6 cellular contexts compared by ENCODE assay signal in genomic region chr19:1019980-1020867, GRCh38. TPM values are rescaled to one million over a fixed set of nuclear protein-coding genes. Genes with fewer than 3 reads are reported as not detected.
DNase-seq lines count a peak whose midpoint lies in the region; ATAC-seq, FAIRE-seq and TF ChIP-seq lines count a peak whose summit lies in the region.

No MANE protein-coding gene starts in this region.

- H3K9me3 ChIP-seq in left lung, result no peaks in the 10 kb centered on the region

- CTCF ChIA-PET in activated CD4-positive, alpha-beta memory T cell treated with anti-CD3 and anti-CD28 coated beads, Interleukin-2, amount 10 ng/mL, durations not matched to agents 7 days and 5 days (lab: Charles Lee), result interaction anchor here (1.0 to 1.1 kb wide), 3 partner anchors 10 to 221 kb away, joined by 3 to 4 read pairs (median 3); partner anchors contain the start of genes MED16 and RNU6-9

- no peaks in the 10 kb centered on the region for H3K27me3 ChIP-seq in left lung

- peaks cover 15% of the 10 kb centered on the region for H3K36me3 Mint-ChIP-seq in activated CD4-positive, alpha-beta memory T cell treated with anti-CD3 and anti-CD28 coated beads, Interleukin-2, amount 10 ng/mL, durations not matched to agents 7 days and 5 days (ENCODE audit: low read depth)

- intact Hi-C loops in left lung (cut with DNase I), result no loop called here

- no peaks in the 10 kb centered on the region for H3K27me3 Mint-ChIP-seq in activated CD4-positive, alpha-beta memory T cell treated with anti-CD3 and anti-CD28 coated beads, Interleukin-2, amount 10 ng/mL, durations not matched to agents 7 days and 5 days

- peak overlapping the region; percentile 84 for H3K27ac Mint-ChIP-seq in activated CD4-positive, alpha-beta memory T cell treated with anti-CD3 and anti-CD28 coated beads, Interleukin-2, amount 10 ng/mL, durations not matched to agents 7 days and 5 days

- no peak for TF ChIP-seq CTCF in left lung (IDR thresholded peaks at IDR 0.05)

- peaks cover 0 to 14% of the 10 kb centered on the region in 2 donors for H3K36me3 ChIP-seq in left lung

- H3K9me3 Mint-ChIP-seq in activated CD4-positive, alpha-beta memory T cell treated with anti-CD3 and anti-CD28 coated beads, Interleukin-2, amount 10 ng/mL, durations not matched to agents 7 days and 5 days, result no peaks in the 10 kb centered on the region

- peak overlapping the region; percentile 91 for H3K4me3 Mint-ChIP-seq in activated CD4-positive, alpha-beta memory T cell treated with anti-CD3 and anti-CD28 coated beads, Interleukin-2, amount 10 ng/mL, durations not matched to agents 7 days and 5 days

- POLR2A ChIA-PET in activated CD4-positive, alpha-beta memory T cell treated with anti-CD3 and anti-CD28 coated beads, Interleukin-2, amount 10 ng/mL, durations not matched to agents 7 days and 5 days (lab: Charles Lee), result interaction anchor here (1.0 to 5.1 kb wide), 13 partner anchors 9 to 229 kb away, joined by 3 to 51 read pairs (median 5); partner anchors contain the start of genes ABCA7, ARHGAP45, MED16 and RNU6-9

- DNase-seq in GM18507 (ENCODE audit: extremely low spot score, insufficient read length, low read depth) (no peak), left lung (peak; percentile 59 to 87), GF-D8 (lab: John Stamatoyannopoulos, UW) (no peak), NCI-H146 (lab: John Stamatoyannopoulos, UW) (no peak)
- DNase-seq in activated CD4-positive, alpha-beta memory T cell treated with anti-CD3 and anti-CD28 coated beads, Interleukin-2, amount 10 ng/mL, durations not matched to agents 7 days and 5 days, result no peak

- H3K27ac ChIP-seq in left lung, result peak overlapping the region; percentile 89 to 97

- peak; percentile 24 for FAIRE-seq in GM18507 (lab: Jason Lieb, UNC)

- no peak for ATAC-seq in left lung
- no peak for ATAC-seq in GM18868 (IDR thresholded peaks at IDR 0.05; ENCODE audit: unreplicated experiment)

- H3K4me1 ChIP-seq in left lung, result peaks cover 49 to 79% of the 10 kb centered on the region in 2 donors

- H3K4me1 Mint-ChIP-seq in activated CD4-positive, alpha-beta memory T cell treated with anti-CD3 and anti-CD28 coated beads, Interleukin-2, amount 10 ng/mL, durations not matched to agents 7 days and 5 days, result peaks cover 51% of the 10 kb centered on the region

- peak overlapping the region; percentile 71 to 91 for H3K4me3 ChIP-seq in left lung

RNA-seq across cellular contexts. Expression of gene TMEM259, which starts 0.7 kb away (rescaled TPM):
- total RNA-seq in activated CD4-positive, alpha-beta memory T cell treated with anti-CD3 and anti-CD28 coated beads, Interleukin-2, amount 10 ng/mL, durations not matched to agents 7 days and 5 days, result 100 to 1,000 TPM; 181 TPM
- total RNA-seq in left lung, result 100 to 1,000 TPM; 135 to 154 TPM

RNA-seq across cellular contexts. Expression of gene RNU6-2, which starts 1.1 kb away (rescaled TPM):
- total RNA-seq in activated CD4-positive, alpha-beta memory T cell treated with anti-CD3 and anti-CD28 coated beads, Interleukin-2, amount 10 ng/mL, durations not matched to agents 7 days and 5 days, result not detected
- total RNA-seq in left lung, result not detected

RNA-seq across cellular contexts. Expression of gene CNN2, which starts 6.2 kb away (rescaled TPM):
- total RNA-seq in activated CD4-positive, alpha-beta memory T cell treated with anti-CD3 and anti-CD28 coated beads, Interleukin-2, amount 10 ng/mL, durations not matched to agents 7 days and 5 days, result 100 to 1,000 TPM; 513 to 519 TPM
- 100 to 1,000 TPM; 250 to 259 TPM for total RNA-seq in left lung

RNA-seq across cellular contexts. Expression of gene ABCA7, which starts 19.7 kb away (rescaled TPM):
- 10 to 100 TPM; 92.7 to 95.1 TPM for total RNA-seq in activated CD4-positive, alpha-beta memory T cell treated with anti-CD3 and anti-CD28 coated beads, Interleukin-2, amount 10 ng/mL, durations not matched to agents 7 days and 5 days
- 10 to 100 TPM; 49.6 to 52.2 TPM for total RNA-seq in left lung

RNA-seq across cellular contexts. Expression of gene GRIN3B, which starts 20.0 kb away (rescaled TPM):
- under 1 TPM in 1 of 2 experiments, not detected in 1; 0.08 TPM for total RNA-seq in activated CD4-positive, alpha-beta memory T cell treated with anti-CD3 and anti-CD28 coated beads, Interleukin-2, amount 10 ng/mL, durations not matched to agents 7 days and 5 days
- total RNA-seq in left lung, result 1 to 10 TPM in 1 of 2 donors, not detected in 1; 2.7 TPM

Comparison
In these comparisons a context has a peak if more than half of its experiments do, and no peak if none do; other contexts are left out.
1. DNase-seq: peak in left lung (2 of 2); none in GM18507 (single experiment), activated CD4-positive, alpha-beta memory T cell treated with anti-CD3 and anti-CD28 coated beads, Interleukin-2, amount 10 ng/mL, durations not matched to agents 7 days and 5 days (single experiment), GF-D8 (single experiment) and NCI-H146 (single experiment).